Comparison of ENCODE assay signal across 1 cellular context in genomic region chr14:99351166-99352007, GRCh38.
TF ChIP-seq lines count a peak whose summit lies in the region.

No MANE protein-coding gene starts in this region.

TF ChIP-seq in K562, 482 proteins besides CTCF, POLR2A, EP300 and RAD21 (continued from another document):
- no peak for TF ChIP-seq ATF2 (CRISPR knock-in tag; IDR thresholded peaks at IDR 0.05)
- no peak for TF ChIP-seq KLF6 (CRISPR knock-in tag; IDR thresholded peaks at IDR 0.05; ENCODE audit: borderline replicate concordance)
- TF ChIP-seq ZNF217 (CRISPR knock-in tag; IDR thresholded peaks at IDR 0.05): no peak
TF ChIP-seq in K562: peak in this region for 0.
